Comparison of ENCODE assay signal across 1 cellular context in the genomic region with DNA sequence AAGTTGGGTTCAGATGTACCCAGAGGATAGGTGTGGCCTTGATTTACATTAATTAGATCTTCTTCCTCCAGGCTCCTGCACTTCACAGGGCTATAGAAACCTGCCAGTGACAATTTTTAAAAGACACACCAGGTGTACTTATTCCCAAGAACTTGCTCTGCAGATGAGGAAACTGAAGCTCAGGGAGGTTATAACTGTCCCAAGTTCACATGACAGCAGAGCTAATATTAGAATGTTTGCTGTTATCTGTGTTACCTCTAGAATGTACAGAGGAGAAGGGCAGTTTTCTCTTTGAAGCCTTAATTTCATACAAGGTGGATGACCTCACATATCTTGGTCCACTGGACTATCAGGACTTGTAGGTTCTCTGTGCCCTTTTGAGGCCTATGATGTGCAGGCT.
TF ChIP-seq lines count a peak whose summit lies in the region.

No MANE protein-coding gene starts in this region.

TF ChIP-seq in WTC11, 78 proteins besides CTCF, POLR2A, EP300 and RAD21 (continued from another document):
- TF ChIP-seq, protein P1, sequence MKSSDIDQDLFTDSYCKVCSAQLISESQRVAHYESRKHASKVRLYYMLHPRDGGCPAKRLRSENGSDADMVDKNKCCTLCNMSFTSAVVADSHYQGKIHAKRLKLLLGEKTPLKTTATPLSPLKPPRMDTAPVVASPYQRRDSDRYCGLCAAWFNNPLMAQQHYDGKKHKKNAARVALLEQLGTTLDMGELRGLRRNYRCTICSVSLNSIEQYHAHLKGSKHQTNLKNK (CRISPR knock-in tag; IDR thresholded peaks at IDR 0.05): no peak
- TF ChIP-seq RELA (CRISPR knock-in tag; IDR thresholded peaks at IDR 0.05; ENCODE audit: borderline replicate concordance) (no peak), FOXK1 (CRISPR knock-in tag; IDR thresholded peaks at IDR 0.05) (no peak), SOX15 (CRISPR knock-in tag; IDR thresholded peaks at IDR 0.05) (no peak)
